ENCODE assay signal across 1 cellular context in genomic region chr7:132815696-132816334, GRCh38.
TF ChIP-seq lines count a peak whose summit lies in the region.

No MANE protein-coding gene starts in this region.

TF ChIP-seq in K562, 482 proteins besides CTCF, POLR2A, EP300 and RAD21 (continued from another document):
- TF ChIP-seq, protein P1, sequence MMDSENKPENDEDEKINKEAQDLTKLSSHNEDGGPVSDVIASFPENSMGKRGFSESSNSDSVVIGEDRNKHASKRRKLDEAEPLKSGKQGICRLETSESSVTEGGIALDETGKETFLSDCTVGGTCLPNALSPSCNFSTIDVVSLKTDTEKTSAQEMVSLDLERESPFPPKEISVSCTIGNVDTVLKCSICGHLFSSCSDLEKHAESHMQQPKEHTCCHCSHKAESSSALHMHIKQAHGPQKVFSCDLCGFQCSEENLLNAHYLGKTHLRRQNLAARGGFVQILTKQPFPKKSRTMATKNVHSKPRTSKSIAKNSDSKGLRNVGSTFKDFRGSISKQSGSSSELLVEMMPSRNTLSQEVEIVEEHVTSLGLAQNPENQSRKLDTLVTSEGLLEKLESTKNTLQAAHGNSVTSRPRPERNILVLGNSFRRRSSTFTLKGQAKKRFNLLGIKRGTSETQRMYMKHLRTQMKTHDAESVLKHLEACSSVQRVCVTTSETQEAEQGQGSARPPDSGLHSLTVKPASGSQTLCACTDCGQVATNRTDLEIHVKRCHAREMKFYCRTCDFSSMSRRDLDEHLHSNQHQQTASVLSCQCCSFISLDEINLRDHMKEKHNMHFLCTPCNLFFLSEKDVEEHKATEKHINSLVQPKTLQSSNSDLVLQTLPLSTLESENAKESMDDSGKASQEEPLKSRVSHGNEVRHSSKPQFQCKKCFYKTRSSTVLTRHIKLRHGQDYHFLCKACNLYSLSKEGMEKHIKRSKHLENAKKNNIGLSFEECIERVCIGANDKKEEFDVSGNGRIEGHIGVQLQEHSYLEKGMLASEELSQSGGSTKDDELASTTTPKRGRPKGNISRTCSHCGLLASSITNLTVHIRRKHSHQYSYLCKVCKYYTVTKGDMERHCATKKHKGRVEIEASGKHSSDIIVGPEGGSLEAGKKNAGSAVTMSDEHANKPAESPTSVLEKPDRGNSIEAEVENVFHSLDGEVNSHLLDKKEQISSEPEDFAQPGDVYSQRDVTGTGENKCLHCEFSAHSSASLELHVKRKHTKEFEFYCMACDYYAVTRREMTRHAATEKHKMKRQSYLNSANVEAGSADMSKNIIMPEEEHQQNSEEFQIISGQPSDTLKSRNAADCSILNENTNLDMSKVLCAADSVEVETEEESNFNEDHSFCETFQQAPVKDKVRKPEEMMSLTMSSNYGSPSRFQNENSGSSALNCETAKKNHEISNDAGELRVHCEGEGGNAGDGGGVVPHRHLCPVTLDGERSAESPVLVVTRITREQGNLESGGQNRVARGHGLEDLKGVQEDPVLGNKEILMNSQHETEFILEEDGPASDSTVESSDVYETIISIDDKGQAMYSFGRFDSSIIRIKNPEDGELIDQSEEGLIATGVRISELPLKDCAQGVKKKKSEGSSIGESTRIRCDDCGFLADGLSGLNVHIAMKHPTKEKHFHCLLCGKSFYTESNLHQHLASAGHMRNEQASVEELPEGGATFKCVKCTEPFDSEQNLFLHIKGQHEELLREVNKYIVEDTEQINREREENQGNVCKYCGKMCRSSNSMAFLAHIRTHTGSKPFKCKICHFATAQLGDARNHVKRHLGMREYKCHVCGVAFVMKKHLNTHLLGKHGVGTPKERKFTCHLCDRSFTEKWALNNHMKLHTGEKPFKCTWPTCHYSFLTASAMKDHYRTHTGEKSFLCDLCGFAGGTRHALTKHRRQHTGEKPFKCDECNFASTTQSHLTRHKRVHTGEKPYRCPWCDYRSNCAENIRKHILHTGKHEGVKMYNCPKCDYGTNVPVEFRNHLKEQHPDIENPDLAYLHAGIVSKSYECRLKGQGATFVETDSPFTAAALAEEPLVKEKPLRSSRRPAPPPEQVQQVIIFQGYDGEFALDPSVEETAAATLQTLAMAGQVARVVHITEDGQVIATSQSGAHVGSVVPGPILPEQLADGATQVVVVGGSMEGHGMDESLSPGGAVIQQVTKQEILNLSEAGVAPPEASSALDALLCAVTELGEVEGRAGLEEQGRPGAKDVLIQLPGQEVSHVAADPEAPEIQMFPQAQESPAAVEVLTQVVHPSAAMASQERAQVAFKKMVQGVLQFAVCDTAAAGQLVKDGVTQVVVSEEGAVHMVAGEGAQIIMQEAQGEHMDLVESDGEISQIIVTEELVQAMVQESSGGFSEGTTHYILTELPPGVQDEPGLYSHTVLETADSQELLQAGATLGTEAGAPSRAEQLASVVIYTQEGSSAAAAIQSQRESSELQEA (IDR thresholded peaks at IDR 0.05; ENCODE audit: low read depth): no peak
- TF ChIP-seq HMG20A (CRISPR knock-in tag; conservative IDR thresholded peaks at IDR 0.05) (no peak), MYC (IDR thresholded peaks at IDR 0.05; ENCODE audit: low read depth, low read length) (no peak), MYC (CRISPR knock-in tag; IDR thresholded peaks at IDR 0.05; ENCODE audit: borderline replicate concordance, low read depth) (no peak)
